In the genomic region with DNA sequence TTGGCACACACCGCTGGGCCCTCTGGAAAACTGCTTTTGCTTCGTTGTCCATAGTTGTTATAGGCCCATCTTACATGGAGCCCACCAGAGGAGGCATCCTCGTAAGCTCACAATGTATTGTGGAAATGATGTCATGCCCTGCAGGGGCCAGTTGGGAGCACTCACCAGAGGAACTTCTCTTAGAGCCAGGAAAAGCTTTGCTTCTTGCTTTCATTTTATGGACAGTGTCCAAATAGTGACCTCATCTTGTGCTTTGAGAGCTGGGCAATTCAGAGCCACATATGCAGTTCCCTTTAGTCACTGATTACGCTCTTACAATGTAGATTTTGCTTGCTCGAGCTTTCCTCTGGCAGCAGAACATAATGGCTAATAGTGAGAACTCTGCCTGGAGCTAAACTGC, we compare ENCODE assay signal across 9 cellular contexts.
A peak's percentile ranks its signal among the peaks of the same experiment; 100 is the strongest.
DNase-seq lines count a peak whose midpoint lies in the region; ATAC-seq and TF ChIP-seq lines count a peak whose summit lies in the region.
"Had no signal": no experiment of that assay in that cellular context is flagged by ENCODE, and none has a peak within 500 bp of the region (broad histone marks: within the 10 kb centered on the region; RNA-seq: fewer than 3 reads in every experiment).

No MANE protein-coding gene starts in this region.

- peaks cover 19% of the 10 kb centered on the region for H3K27me3 Mint-ChIP-seq in activated T-cell treated with anti-CD3 and anti-CD28 coated beads, Interleukin-2, amount 50 U/mL, for 24 hours

- H3K4me1 ChIP-seq in SJCRH30 = no peaks in the 10 kb centered on the region
- peaks cover 2% of the 10 kb centered on the region for H3K4me1 ChIP-seq in Karpas-422 (ENCODE audit: low read length)

- H3K4me2 ChIP-seq in Karpas-422 (ENCODE audit: low read depth, low read length, poor library complexity, severe bottlenecking) = no peak overlapping the region

- H3K36me3 ChIP-seq in SJCRH30 (no peaks in the 10 kb centered on the region), Karpas-422 (ENCODE audit: insufficient read depth, low read length) (no peaks in the 10 kb centered on the region)

- H3K9me3 ChIP-seq in SJCRH30 (replicated peaks) (no peaks in the 10 kb centered on the region), Karpas-422 (ENCODE audit: low read length) (no peaks in the 10 kb centered on the region)

- TF ChIP-seq CTCF in foreskin fibroblast (IDR thresholded peaks at IDR 0.05; ENCODE audit: low read depth, low read length) = no peak

- H3K9me3 Mint-ChIP-seq in activated T-cell treated with anti-CD3 and anti-CD28 coated beads, Interleukin-2, amount 50 U/mL, for 24 hours = no peaks in the 10 kb centered on the region
- H3K9me3 Mint-ChIP-seq: nephron had no signal

- H3K27me3 ChIP-seq in SJCRH30 (no peaks in the 10 kb centered on the region), Karpas-422 (ENCODE audit: low read length) (no peaks in the 10 kb centered on the region)

- H3K4me3 Mint-ChIP-seq in activated T-cell treated with anti-CD3 and anti-CD28 coated beads, Interleukin-2, amount 50 U/mL, for 24 hours = no peak overlapping the region
- H3K4me3 Mint-ChIP-seq: nephron had no signal

- H3K27ac Mint-ChIP-seq in activated T-cell treated with anti-CD3 and anti-CD28 coated beads, Interleukin-2, amount 50 U/mL, for 24 hours = no peak overlapping the region

- H3K4me3 ChIP-seq in SJCRH30 (no peak overlapping the region), foreskin fibroblast (ENCODE audit: low read depth in 1 of 2, low read length in 2 of 2) (no peak overlapping the region), Karpas-422 (ENCODE audit: low read length) (no peak overlapping the region)

- H3K9ac ChIP-seq in Karpas-422 (ENCODE audit: low read length) = no peak overlapping the region

- no peaks in the 10 kb centered on the region for H4K20me1 ChIP-seq in Karpas-422 (ENCODE audit: insufficient read depth, low read depth, low read length)

- H2AFZ ChIP-seq in Karpas-422 (ENCODE audit: low read length) = no peak overlapping the region

- no peaks in the 10 kb centered on the region for H3K4me1 Mint-ChIP-seq in activated T-cell treated with anti-CD3 and anti-CD28 coated beads, Interleukin-2, amount 50 U/mL, for 24 hours (ENCODE audit: low read depth)
- H3K4me1 Mint-ChIP-seq: nephron had no signal

- H3K79me2 ChIP-seq in Karpas-422 (ENCODE audit: low read length) = no peaks in the 10 kb centered on the region

- no peak overlapping the region for H3K27ac ChIP-seq in SJCRH30
- no peak overlapping the region for H3K27ac ChIP-seq in Karpas-422 (ENCODE audit: low read length)

- no peaks in the 10 kb centered on the region for H3K9me2 ChIP-seq in Karpas-422 (replicated peaks; ENCODE audit: insufficient read depth, low read length)

- DNase-seq in GM04503 (ENCODE audit: low read depth) (peak; percentile 29), SJCRH30 (peak; percentile 16 to 45), foreskin fibroblast (peak; percentile 41 to 68), pulmonary artery endothelial cell (ENCODE audit: low read depth, low spot score) (peak; percentile 39), Karpas-422 (no peak), NCI-H2107 treated with DMSO at 0.1 percent for 48 hours (lab: John Stamatoyannopoulos, UW; ENCODE audit: unreplicated experiment) (no peak)
- DNase-seq in activated T-cell treated with anti-CD3 and anti-CD28 coated beads, Interleukin-2, amount 50 U/mL, for 24 hours = no peak

- ATAC-seq in GM19452 (IDR thresholded peaks at IDR 0.05; ENCODE audit: unreplicated experiment) = no peak

- no peaks in the 10 kb centered on the region for H3K36me3 Mint-ChIP-seq in activated T-cell treated with anti-CD3 and anti-CD28 coated beads, Interleukin-2, amount 50 U/mL, for 24 hours (ENCODE audit: low read depth)

Comparison
In these comparisons a context has a peak if more than half of its experiments do, and no peak if none do; other contexts are left out.
1. DNase-seq: peak in GM04503 (single experiment), SJCRH30 (2 of 2), foreskin fibroblast (2 of 2) and pulmonary artery endothelial cell (single experiment); none in Karpas-422 (single experiment), activated T-cell treated with anti-CD3 and anti-CD28 coated beads, Interleukin-2, amount 50 U/mL, for 24 hours (single experiment) and NCI-H2107 treated with DMSO at 0.1 percent for 48 hours (single experiment).